ENCODE assay signal across 1 cellular context in the genomic region with DNA sequence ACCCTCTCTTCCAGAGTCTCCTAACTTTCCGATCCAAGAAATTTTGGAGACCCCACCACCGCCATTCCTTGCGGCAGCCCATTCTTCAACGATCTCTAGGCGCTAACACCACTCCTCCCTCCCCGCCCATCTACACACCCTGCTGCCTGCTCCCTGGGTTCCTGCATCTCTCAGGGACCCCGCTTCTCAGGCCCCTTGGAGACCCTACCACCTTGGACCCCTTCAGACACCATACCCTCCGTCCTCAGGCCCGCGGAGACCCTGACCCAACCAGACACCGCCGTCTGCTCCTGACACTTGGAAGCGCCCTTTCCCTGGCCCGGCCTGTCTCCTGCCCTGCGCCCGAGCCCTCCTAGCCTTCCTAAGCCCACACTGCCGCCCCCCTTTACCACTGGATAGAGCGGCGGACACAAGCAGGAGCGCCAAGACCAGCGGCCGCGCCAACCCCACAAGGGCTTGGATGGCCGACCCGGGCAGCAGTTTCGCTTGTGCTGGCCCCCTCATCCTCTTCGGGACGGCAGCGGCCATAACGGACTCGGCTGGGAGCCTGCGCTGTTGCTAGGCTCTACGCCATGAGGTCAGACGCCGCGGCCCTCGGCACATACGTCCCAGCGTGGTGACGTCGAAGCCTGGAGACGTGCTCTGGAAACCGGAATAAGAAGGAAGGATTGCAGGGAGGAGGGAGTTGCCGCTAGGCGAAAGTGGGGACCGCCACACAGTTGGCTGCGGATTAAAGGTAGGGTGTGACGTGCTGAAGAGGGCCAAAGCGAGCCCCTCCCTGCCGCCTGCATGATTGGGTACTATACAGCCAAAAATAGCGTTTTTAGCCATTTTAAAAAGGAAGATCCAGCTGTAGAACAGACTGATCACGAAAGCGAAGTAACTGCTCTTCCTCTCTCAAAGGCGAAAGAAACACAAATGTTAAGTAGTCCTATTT.
A peak's percentile ranks its signal among the peaks of the same experiment; 100 is the strongest.
TF ChIP-seq lines count a peak whose summit lies in the region.

TSS of gene C5orf15 (minus strand) at position 569 of the 937 bp plus-strand sequence. CDS start at position 528, 41 bp downstream.

TF ChIP-seq in HepG2, 621 proteins besides CTCF, POLR2A, EP300 and RAD21 (continued from another document and continues in another):
- TF ChIP-seq HNRNPLL (IDR thresholded peaks at IDR 0.05; ENCODE audit: low read depth, low read length, poor library complexity, severe bottlenecking): peak; percentile 89
- TF ChIP-seq, protein P1, sequence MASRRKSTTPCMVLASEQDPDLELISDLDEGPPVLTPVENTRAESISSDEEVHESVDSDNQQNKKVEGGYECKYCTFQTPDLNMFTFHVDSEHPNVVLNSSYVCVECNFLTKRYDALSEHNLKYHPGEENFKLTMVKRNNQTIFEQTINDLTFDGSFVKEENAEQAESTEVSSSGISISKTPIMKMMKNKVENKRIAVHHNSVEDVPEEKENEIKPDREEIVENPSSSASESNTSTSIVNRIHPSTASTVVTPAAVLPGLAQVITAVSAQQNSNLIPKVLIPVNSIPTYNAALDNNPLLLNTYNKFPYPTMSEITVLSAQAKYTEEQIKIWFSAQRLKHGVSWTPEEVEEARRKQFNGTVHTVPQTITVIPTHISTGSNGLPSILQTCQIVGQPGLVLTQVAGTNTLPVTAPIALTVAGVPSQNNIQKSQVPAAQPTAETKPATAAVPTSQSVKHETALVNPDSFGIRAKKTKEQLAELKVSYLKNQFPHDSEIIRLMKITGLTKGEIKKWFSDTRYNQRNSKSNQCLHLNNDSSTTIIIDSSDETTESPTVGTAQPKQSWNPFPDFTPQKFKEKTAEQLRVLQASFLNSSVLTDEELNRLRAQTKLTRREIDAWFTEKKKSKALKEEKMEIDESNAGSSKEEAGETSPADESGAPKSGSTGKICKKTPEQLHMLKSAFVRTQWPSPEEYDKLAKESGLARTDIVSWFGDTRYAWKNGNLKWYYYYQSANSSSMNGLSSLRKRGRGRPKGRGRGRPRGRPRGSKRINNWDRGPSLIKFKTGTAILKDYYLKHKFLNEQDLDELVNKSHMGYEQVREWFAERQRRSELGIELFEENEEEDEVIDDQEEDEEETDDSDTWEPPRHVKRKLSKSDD (CRISPR knock-in tag; IDR thresholded peaks at IDR 0.05; ENCODE audit: low read depth): peak; percentile 95
- no peak for TF ChIP-seq FOXP1 (IDR thresholded peaks at IDR 0.05)
- 0 out of 2 replicates have a peak, but pooled peaks have one; percentile 36 for TF ChIP-seq FOXP1 (CRISPR knock-in tag; IDR thresholded peaks at IDR 0.05)
- TF ChIP-seq, protein P2, sequence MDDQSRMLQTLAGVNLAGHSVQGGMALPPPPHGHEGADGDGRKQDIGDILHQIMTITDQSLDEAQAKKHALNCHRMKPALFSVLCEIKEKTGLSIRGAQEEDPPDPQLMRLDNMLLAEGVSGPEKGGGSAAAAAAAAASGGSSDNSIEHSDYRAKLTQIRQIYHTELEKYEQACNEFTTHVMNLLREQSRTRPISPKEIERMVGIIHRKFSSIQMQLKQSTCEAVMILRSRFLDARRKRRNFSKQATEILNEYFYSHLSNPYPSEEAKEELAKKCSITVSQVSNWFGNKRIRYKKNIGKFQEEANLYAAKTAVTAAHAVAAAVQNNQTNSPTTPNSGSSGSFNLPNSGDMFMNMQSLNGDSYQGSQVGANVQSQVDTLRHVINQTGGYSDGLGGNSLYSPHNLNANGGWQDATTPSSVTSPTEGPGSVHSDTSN (CRISPR knock-in tag; IDR thresholded peaks at IDR 0.05; ENCODE audit: borderline replicate concordance): 0 out of 2 replicates have a peak, but pooled peaks have one; percentile 19
- no peak for TF ChIP-seq DMTF1 (CRISPR knock-in tag; IDR thresholded peaks at IDR 0.05)
- no peak for TF ChIP-seq ISX (CRISPR knock-in tag; conservative IDR thresholded peaks at IDR 0.05)
- no peak for TF ChIP-seq AKAP8 (CRISPR knock-in tag; IDR thresholded peaks at IDR 0.05)
- peak; percentile 69; the same call in 1 of the 2 replicates for TF ChIP-seq ELF3 (CRISPR knock-in tag; IDR thresholded peaks at IDR 0.05)
- peak; percentile 96 for TF ChIP-seq ZNF33B (CRISPR knock-in tag; IDR thresholded peaks at IDR 0.05)
- TF ChIP-seq, protein P3, sequence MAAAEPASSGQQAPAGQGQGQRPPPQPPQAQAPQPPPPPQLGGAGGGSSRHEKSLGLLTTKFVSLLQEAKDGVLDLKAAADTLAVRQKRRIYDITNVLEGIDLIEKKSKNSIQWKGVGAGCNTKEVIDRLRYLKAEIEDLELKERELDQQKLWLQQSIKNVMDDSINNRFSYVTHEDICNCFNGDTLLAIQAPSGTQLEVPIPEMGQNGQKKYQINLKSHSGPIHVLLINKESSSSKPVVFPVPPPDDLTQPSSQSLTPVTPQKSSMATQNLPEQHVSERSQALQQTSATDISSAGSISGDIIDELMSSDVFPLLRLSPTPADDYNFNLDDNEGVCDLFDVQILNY (CRISPR knock-in tag; conservative IDR thresholded peaks at IDR 0.05): no peak
- TF ChIP-seq KMT2A (CRISPR knock-in tag; IDR thresholded peaks at IDR 0.05): peak; percentile 85; the same call in 1 of the 2 replicates
- TF ChIP-seq SPEN (CRISPR knock-in tag; IDR thresholded peaks at IDR 0.05; ENCODE audit: low read depth): peak; percentile 86
- TF ChIP-seq, protein P4, sequence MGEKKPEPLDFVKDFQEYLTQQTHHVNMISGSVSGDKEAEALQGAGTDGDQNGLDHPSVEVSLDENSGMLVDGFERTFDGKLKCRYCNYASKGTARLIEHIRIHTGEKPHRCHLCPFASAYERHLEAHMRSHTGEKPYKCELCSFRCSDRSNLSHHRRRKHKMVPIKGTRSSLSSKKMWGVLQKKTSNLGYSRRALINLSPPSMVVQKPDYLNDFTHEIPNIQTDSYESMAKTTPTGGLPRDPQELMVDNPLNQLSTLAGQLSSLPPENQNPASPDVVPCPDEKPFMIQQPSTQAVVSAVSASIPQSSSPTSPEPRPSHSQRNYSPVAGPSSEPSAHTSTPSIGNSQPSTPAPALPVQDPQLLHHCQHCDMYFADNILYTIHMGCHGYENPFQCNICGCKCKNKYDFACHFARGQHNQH (CRISPR knock-in tag; IDR thresholded peaks at IDR 0.05): peak; percentile 71
- TF ChIP-seq PTBP1 (IDR thresholded peaks at IDR 0.05; ENCODE audit: low read depth, low read length, poor library complexity, severe bottlenecking): peak; percentile 66
- TF ChIP-seq SOX5 (CRISPR knock-in tag; IDR thresholded peaks at IDR 0.05; ENCODE audit: borderline replicate concordance): no peak; the same call in 1 of the 2 replicates
- TF ChIP-seq, protein P5, sequence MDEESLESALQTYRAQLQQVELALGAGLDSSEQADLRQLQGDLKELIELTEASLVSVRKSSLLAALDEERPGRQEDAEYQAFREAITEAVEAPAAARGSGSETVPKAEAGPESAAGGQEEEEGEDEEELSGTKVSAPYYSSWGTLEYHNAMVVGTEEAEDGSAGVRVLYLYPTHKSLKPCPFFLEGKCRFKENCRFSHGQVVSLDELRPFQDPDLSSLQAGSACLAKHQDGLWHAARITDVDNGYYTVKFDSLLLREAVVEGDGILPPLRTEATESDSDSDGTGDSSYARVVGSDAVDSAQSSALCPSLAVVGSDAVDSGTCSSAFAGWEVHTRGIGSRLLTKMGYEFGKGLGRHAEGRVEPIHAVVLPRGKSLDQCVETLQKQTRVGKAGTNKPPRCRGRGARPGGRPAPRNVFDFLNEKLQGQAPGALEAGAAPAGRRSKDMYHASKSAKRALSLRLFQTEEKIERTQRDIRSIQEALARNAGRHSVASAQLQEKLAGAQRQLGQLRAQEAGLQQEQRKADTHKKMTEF (CRISPR knock-in tag; IDR thresholded peaks at IDR 0.05): peak; percentile 87; the same call in 1 of the 2 replicates
- TF ChIP-seq ZNF317 (CRISPR knock-in tag; IDR thresholded peaks at IDR 0.05): peak; percentile 20; the same call in 1 of the 2 replicates
- TF ChIP-seq POGK (CRISPR knock-in tag; conservative IDR thresholded peaks at IDR 0.05): peak; percentile 47; the same call in 1 of the 2 replicates
- no peak for TF ChIP-seq ZNF292 (CRISPR knock-in tag; IDR thresholded peaks at IDR 0.05; ENCODE audit: borderline replicate concordance, low read depth)
- peak; percentile 32 for TF ChIP-seq PHF5A (CRISPR knock-in tag; IDR thresholded peaks at IDR 0.05; ENCODE audit: low read depth, unreplicated experiment)
- no peak for TF ChIP-seq ZNF777 (CRISPR knock-in tag; IDR thresholded peaks at IDR 0.05)
- peak; percentile 79; the same call in 1 of the 2 replicates for TF ChIP-seq CBX5 (CRISPR knock-in tag; IDR thresholded peaks at IDR 0.05; ENCODE audit: borderline replicate concordance)
- peak; percentile 72 for TF ChIP-seq IKZF4 (CRISPR knock-in tag; IDR thresholded peaks at IDR 0.05; ENCODE audit: borderline replicate concordance, low read depth, not compliant biosample characterization)
- TF ChIP-seq, protein P6, sequence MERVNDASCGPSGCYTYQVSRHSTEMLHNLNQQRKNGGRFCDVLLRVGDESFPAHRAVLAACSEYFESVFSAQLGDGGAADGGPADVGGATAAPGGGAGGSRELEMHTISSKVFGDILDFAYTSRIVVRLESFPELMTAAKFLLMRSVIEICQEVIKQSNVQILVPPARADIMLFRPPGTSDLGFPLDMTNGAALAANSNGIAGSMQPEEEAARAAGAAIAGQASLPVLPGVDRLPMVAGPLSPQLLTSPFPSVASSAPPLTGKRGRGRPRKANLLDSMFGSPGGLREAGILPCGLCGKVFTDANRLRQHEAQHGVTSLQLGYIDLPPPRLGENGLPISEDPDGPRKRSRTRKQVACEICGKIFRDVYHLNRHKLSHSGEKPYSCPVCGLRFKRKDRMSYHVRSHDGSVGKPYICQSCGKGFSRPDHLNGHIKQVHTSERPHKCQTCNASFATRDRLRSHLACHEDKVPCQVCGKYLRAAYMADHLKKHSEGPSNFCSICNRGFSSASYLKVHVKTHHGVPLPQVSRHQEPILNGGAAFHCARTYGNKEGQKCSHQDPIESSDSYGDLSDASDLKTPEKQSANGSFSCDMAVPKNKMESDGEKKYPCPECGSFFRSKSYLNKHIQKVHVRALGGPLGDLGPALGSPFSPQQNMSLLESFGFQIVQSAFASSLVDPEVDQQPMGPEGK (CRISPR knock-in tag; IDR thresholded peaks at IDR 0.05): peak; percentile 27; the same call in 1 of the 2 replicates
- peak; percentile 72; the same call in 1 of the 2 replicates for TF ChIP-seq ZNF580 (CRISPR knock-in tag; IDR thresholded peaks at IDR 0.05; ENCODE audit: borderline replicate concordance, low read depth)
- TF ChIP-seq KAT7 (CRISPR knock-in tag; IDR thresholded peaks at IDR 0.05; ENCODE audit: borderline replicate concordance): no peak; the same call in 1 of the 2 replicates
- TF ChIP-seq JARID2 (CRISPR knock-in tag; IDR thresholded peaks at IDR 0.05; ENCODE audit: insufficient replicate concordance): no peak
- peak; percentile 33; the same call in 1 of the 2 replicates for TF ChIP-seq MNT (IDR thresholded peaks at IDR 0.05)
- TF ChIP-seq ZNF569 (CRISPR knock-in tag; IDR thresholded peaks at IDR 0.05; ENCODE audit: borderline replicate concordance): no peak
- TF ChIP-seq GABPB1 (CRISPR knock-in tag; IDR thresholded peaks at IDR 0.05): peak; percentile 86
- peak; percentile 65; the same call in 1 of the 2 replicates for TF ChIP-seq ZNF761 (CRISPR knock-in tag; conservative IDR thresholded peaks at IDR 0.05)
- peak; percentile 79; the same call in 1 of the 2 replicates for TF ChIP-seq ZSCAN25 (CRISPR knock-in tag; IDR thresholded peaks at IDR 0.05)
- TF ChIP-seq PLRG1 (conservative IDR thresholded peaks at IDR 0.05): no peak
- TF ChIP-seq TOPORS (CRISPR knock-in tag; IDR thresholded peaks at IDR 0.05): peak; percentile 74; the same call in 1 of the 2 replicates
- TF ChIP-seq MED1 (CRISPR knock-in tag; IDR thresholded peaks at IDR 0.05): peak; percentile 68; the same call in 1 of the 2 replicates
- TF ChIP-seq FOXO1 (CRISPR knock-in tag; IDR thresholded peaks at IDR 0.05): peak; percentile 71
